23 cellular contexts compared by ENCODE assay signal in the genomic region with DNA sequence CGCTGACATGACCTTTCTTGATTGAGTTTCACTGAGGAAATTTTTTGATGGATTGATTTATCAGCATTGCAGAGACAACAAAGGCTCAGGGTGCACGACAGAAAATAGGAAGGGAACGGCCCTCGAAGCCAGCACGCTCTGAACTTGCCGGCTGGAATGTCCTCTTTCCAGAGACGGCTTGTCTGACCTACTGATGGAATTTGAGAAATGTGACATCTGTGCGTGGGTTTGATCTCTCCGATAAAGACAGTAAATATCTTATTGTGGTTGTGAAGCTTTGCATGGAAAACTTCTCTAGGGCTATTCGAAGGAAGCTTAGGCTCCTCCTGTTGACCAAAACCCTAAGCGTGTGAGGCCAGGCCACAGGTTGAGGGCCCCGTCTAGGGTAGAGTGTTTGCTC.
DNase-seq lines count a peak whose midpoint lies in the region; FAIRE-seq and TF ChIP-seq lines count a peak whose summit lies in the region.
"Had no signal": no experiment of that assay in that cellular context is flagged by ENCODE, and none has a peak within 500 bp of the region (broad histone marks: within the 10 kb centered on the region; RNA-seq: fewer than 3 reads in every experiment).

No MANE protein-coding gene starts in this region.

- 78 to 89% methylated on average over 9 to 12 of the region's 12 CpGs for WGBS in endodermal cell (ENCODE audit: insufficient coverage in 1 of 2, insufficient read length in 1 of 2), 2 experiments

- peak; percentile 96 for FAIRE-seq in urothelium cell line (lab: Jason Lieb, UNC)
- FAIRE-seq: GM19239 had no signal

- H3K4me3 ChIP-seq in cardiac muscle cell, result no peak overlapping the region
- no peak overlapping the region for H3K4me3 ChIP-seq in endodermal cell (ENCODE audit: low read length)
- H3K4me3 ChIP-seq in uterus, result no peak overlapping the region
- H3K4me3 ChIP-seq: GM23338 had no signal

- H3K27me3 ChIP-seq in cardiac muscle cell, result no peaks in the 10 kb centered on the region
- no peaks in the 10 kb centered on the region for H3K27me3 ChIP-seq in endodermal cell (ENCODE audit: control insufficient read depth, insufficient read depth, low read length, poor library complexity, severe bottlenecking)
- H3K27me3 ChIP-seq in uterus, result no peaks in the 10 kb centered on the region
- H3K27me3 ChIP-seq: BE2C had no signal

- TF ChIP-seq POLR2A in uterus (IDR thresholded peaks at IDR 0.05), result no peak

- no peaks in the 10 kb centered on the region for H3K36me3 Mint-ChIP-seq in endodermal cell (ENCODE audit: low read depth)
- H3K36me3 Mint-ChIP-seq: CD4-positive, CD25-positive, alpha-beta regulatory T cell had no signal

- no peak overlapping the region for H3K9ac ChIP-seq in endodermal cell (ENCODE audit: extremely low read depth, low read length, poor library complexity, severe bottlenecking)

- TF ChIP-seq CTCF in cardiac muscle cell (IDR thresholded peaks at IDR 0.05; ENCODE audit: low read depth, low read length), result no peak
- TF ChIP-seq CTCF in endodermal cell (conservative IDR thresholded peaks at IDR 0.05), result no peak
- TF ChIP-seq CTCF in uterus (IDR thresholded peaks at IDR 0.05), result no peak

- no peaks in the 10 kb centered on the region for H3K9me3 Mint-ChIP-seq in endodermal cell
- H3K9me3 Mint-ChIP-seq: GM23338 had no signal

- no peak overlapping the region for H3K4me3 Mint-ChIP-seq in endodermal cell
- H3K4me3 Mint-ChIP-seq: CD4-positive, CD25-positive, alpha-beta regulatory T cell; GM23338 had no signal

- no peaks in the 10 kb centered on the region for H3K27me3 Mint-ChIP-seq in endodermal cell (ENCODE audit: insufficient read depth)

- intact Hi-C loops in cardiac septum (cut with DNase I), result no loop called here
- intact Hi-C loops in uterus (cut with DNase I; ENCODE audit: low total_unique reads), result no loop called here

- H3K4me1 ChIP-seq in cardiac muscle cell (ENCODE audit: low read depth), result peaks cover 8% of the 10 kb centered on the region
- no peaks in the 10 kb centered on the region for H3K4me1 ChIP-seq in endodermal cell (ENCODE audit: control insufficient read depth, insufficient read depth, low read length)
- no peaks in the 10 kb centered on the region for H3K4me1 ChIP-seq in uterus
- H3K4me1 ChIP-seq: BE2C had no signal

- H3K27ac Mint-ChIP-seq in endodermal cell, result no peak overlapping the region
- H3K27ac Mint-ChIP-seq: CD4-positive, CD25-positive, alpha-beta regulatory T cell; GM23338 had no signal

- H3K27ac ChIP-seq in cardiac muscle cell, result peak overlapping the region; percentile 44
- H3K27ac ChIP-seq in endodermal cell (ENCODE audit: low read depth, low read length), result peak overlapping the region; percentile 64
- H3K27ac ChIP-seq in uterus, result no peak overlapping the region

- H3K4me1 Mint-ChIP-seq in endodermal cell, result no peaks in the 10 kb centered on the region
- H3K4me1 Mint-ChIP-seq: CD4-positive, CD25-positive, alpha-beta regulatory T cell had no signal

- DNase-seq in cardiac muscle cell (ENCODE audit: low read depth in 1 of 2, low spot score in 1 of 2), result peak in 1 of 2 donors; percentile 18
- no peak for DNase-seq in cardiac septum (ENCODE audit: low spot score)
- no peak for DNase-seq in endodermal cell
- DNase-seq in myocyte (ENCODE audit: low read depth), result peak; percentile 1
- peak; percentile 71 for DNase-seq in urothelium cell line (ENCODE audit: low spot score)
- no peak for DNase-seq in NCI-H1105 (lab: John Stamatoyannopoulos, UW)
- no peak for DNase-seq in uterus
- DNase-seq in UCSD-AML1 (lab: John Stamatoyannopoulos, UW; ENCODE audit: unreplicated experiment), result no peak
- DNase-seq: 8988T; BE2C; CD4-positive, CD25-positive, alpha-beta regulatory T cell; DMS153; GF-D8; NCI-H1105 treated with DMSO at 0.1 percent for 48 hours; NCI-H1694; NCI-H2107; NCI-H510A; NCI-H748 treated with DMSO at 0.1 percent for 48 hours; NK-92 treated with Interleukin-12 subunit alpha and Interleukin-12 subunit beta, amount 100 ng/mL, for 24 hours; RPMI8226; SHP77 treated with DMSO at 0.1 percent for 48 hours had no signal

- H3K9me3 ChIP-seq in cardiac muscle cell (ENCODE audit: low read depth) (no peaks in the 10 kb centered on the region), endodermal cell (ENCODE audit: control insufficient read depth, low read length) (no peaks in the 10 kb centered on the region), uterus (no peaks in the 10 kb centered on the region)
- H3K9me3 ChIP-seq: BE2C had no signal

- H3K36me3 ChIP-seq in cardiac muscle cell, result no peaks in the 10 kb centered on the region
- no peaks in the 10 kb centered on the region for H3K36me3 ChIP-seq in endodermal cell (ENCODE audit: control insufficient read depth, insufficient read depth, low read length)
- H3K36me3 ChIP-seq in uterus, result no peaks in the 10 kb centered on the region
- H3K36me3 ChIP-seq: BE2C had no signal

Comparison
In these comparisons a context has a peak if more than half of its experiments do, and no peak if none do; other contexts are left out.
1. DNase-seq: peak in myocyte (single experiment) and urothelium cell line (single experiment); none in cardiac septum (single experiment), endodermal cell (single experiment), NCI-H1105 (single experiment), uterus (0 of 2) and UCSD-AML1 (single experiment).
2. H3K27ac ChIP-seq: peak in cardiac muscle cell (single experiment) and endodermal cell (single experiment); none in uterus (0 of 2).